In genomic region chr20:46929902-46930301, GRCh38 we compare ENCODE assay signal across 20 cellular contexts. TPM values are rescaled to one million over a fixed set of nuclear protein-coding genes. Genes with fewer than 3 reads are reported as not detected.
"Had no signal": no experiment of that assay in that cellular context is flagged by ENCODE, and none has a peak within 500 bp of the region (broad histone marks: within the 10 kb centered on the region; RNA-seq: fewer than 3 reads in every experiment).

No MANE protein-coding gene starts in this region.

- DNase-seq: Kasumi-1, MM.1S, NCI-H1092 treated with DMSO at 0.1 percent for 48 hours, NCI-H1436, NCI-H187 treated with DMSO at 0.1 percent for 48 hours, NCI-H2029 treated with DMSO at 0.1 percent for 48 hours, NCI-H345, NCI-H446 treated with DMSO at 0.1 percent for 48 hours, NCI-H510A treated with DMSO at 0.1 percent for 48 hours, NCI-H526, NCI-H748 treated with DMSO at 0.1 percent for 48 hours, Right ventricle myocardium superior, RPMI8226, SIG-M5 had no signal

- FAIRE-seq: K562, RCC 7860 had no signal

- H3K4me1 ChIP-seq: SJSA1 had no signal

- H3K4me3 ChIP-seq: K562, SJSA1, SK-N-MC had no signal

- H3K36me3 ChIP-seq: SJSA1 had no signal

- H3K27ac ChIP-seq: KMS-11, SJSA1, SK-N-MC had no signal

- H3K9me3 ChIP-seq: SJSA1 had no signal

- H3K9ac ChIP-seq: KMS-11 had no signal

- H3K4me2 ChIP-seq: KMS-11 had no signal

- H3K27me3 ChIP-seq: SJSA1 had no signal

- ATAC-seq: K562 had no signal

RNA-seq across cellular contexts. Expression of gene EYA2, which starts 35.3 kb away (rescaled TPM):
- total RNA-seq: HT1080, K562 had no signal
